ENCODE assay signal across 23 cellular contexts in the genomic region with DNA sequence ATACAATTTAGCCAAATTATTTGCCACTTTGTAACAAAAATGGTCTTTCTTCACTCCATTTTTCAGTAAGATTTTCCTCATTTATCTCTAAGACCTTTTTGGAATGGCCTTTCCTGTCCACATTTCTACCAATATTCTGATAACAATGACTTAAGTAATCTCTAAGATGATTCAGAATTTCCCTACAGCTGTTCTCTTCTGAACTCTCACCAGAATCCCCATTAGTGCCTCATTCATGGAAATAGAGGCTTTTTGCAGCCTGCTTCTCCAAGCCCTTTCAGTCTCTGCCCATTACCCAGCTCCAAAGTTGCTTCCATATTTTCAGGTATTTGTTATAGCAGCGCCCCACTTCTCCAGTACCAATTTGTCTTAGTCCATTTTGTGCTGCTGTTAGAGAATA.
"Had no signal": no experiment of that assay in that cellular context is flagged by ENCODE, and none has a peak within 500 bp of the region (broad histone marks: within the 10 kb centered on the region; RNA-seq: fewer than 3 reads in every experiment).

No MANE protein-coding gene starts in this region.

- ATAC-seq: activated naive CD8-positive, alpha-beta T cell treated with anti-CD3 and anti-CD28 coated beads, Interleukin-2, amount 50 U/mL, for 24 hours; activated T-helper 17 cell treated with anti-CD3 and anti-CD28 coated beads, Interleukin-2, amount 50 U/mL, for 72 hours; gastrocnemius medialis; natural killer cell; stimulated activated naive B cell treated with anti-CD40 and anti-IgM and Interleukin-4, amounts not matched to agents 10 μg/mL and 1 μg/mL and 100 μg/mL, for 72 hours had no signal

- H3K9me3 ChIP-seq: gastrocnemius medialis, tibial artery, uterus had no signal

- H3K27me3 Mint-ChIP-seq: activated naive CD8-positive, alpha-beta T cell treated with anti-CD3 and anti-CD28 coated beads, Interleukin-2, amount 50 U/mL, for 24 hours; activated T-helper 17 cell treated with anti-CD3 and anti-CD28 coated beads, Interleukin-2, amount 50 U/mL, for 72 hours; stimulated activated naive B cell treated with anti-CD40 and anti-IgM and Interleukin-4, amounts not matched to agents 10 μg/mL and 1 μg/mL and 100 μg/mL, for 72 hours had no signal

- H3K4me3 ChIP-seq: gastrocnemius medialis, skin epidermis, tibial artery, uterus had no signal

- H3K27ac ChIP-seq: gastrocnemius medialis, skin epidermis, tibial artery, uterus had no signal

- DNase-seq: activated CD4-positive, alpha-beta T cell treated with anti-CD3 and anti-CD28 coated beads, Interleukin-2, amount 50 U/mL, for 4 hours; activated CD4-positive, CD25-positive, alpha-beta regulatory T cell treated with anti-CD3 and anti-CD28 coated beads, Interleukin-2, amount 50 U/mL, for 72 hours; activated naive CD4-positive, alpha-beta T cell treated with anti-CD3 and anti-CD28 coated beads for 36 hours; activated naive CD8-positive, alpha-beta T cell treated with anti-CD3 and anti-CD28 coated beads, Interleukin-2, amount 50 U/mL, for 24 hours; caudate nucleus; cortex of kidney; effector CD8-positive, alpha-beta T cell; gastrocnemius medialis; hippocampal formation; kidney; mesenchymal stem cell; natural killer cell; posterior cingulate gyrus; retina; stimulated activated CD4-positive, alpha-beta T cell treated with anti-CD3 and anti-CD28 coated beads, Interleukin-15, amount 100 ng/mL, for 24 hours; stimulated activated CD4-positive, alpha-beta T cell treated with anti-CD3 and anti-CD28 coated beads, Interleukin-4, amount 100 ng/mL, for 1 hour; stimulated activated naive B cell treated with anti-CD40 and anti-IgM and Interleukin-4, amounts not matched to agents 10 μg/mL and 1 μg/mL and 100 μg/mL, for 72 hours; T-helper 1 cell; T1000; tibial artery; uterus had no signal

- H3K9me3 Mint-ChIP-seq: activated naive CD4-positive, alpha-beta T cell treated with anti-CD3 and anti-CD28 coated beads for 36 hours; activated naive CD8-positive, alpha-beta T cell treated with anti-CD3 and anti-CD28 coated beads, Interleukin-2, amount 50 U/mL, for 24 hours had no signal

- H3K4me3 Mint-ChIP-seq: activated naive CD4-positive, alpha-beta T cell treated with anti-CD3 and anti-CD28 coated beads for 36 hours; activated naive CD8-positive, alpha-beta T cell treated with anti-CD3 and anti-CD28 coated beads, Interleukin-2, amount 50 U/mL, for 24 hours; activated T-helper 17 cell treated with anti-CD3 and anti-CD28 coated beads, Interleukin-2, amount 50 U/mL, for 72 hours; natural killer cell; stimulated activated naive B cell treated with anti-CD40 and anti-IgM and Interleukin-4, amounts not matched to agents 10 μg/mL and 1 μg/mL and 100 μg/mL, for 72 hours had no signal

- H3K27ac Mint-ChIP-seq: activated naive CD4-positive, alpha-beta T cell treated with anti-CD3 and anti-CD28 coated beads for 36 hours; activated naive CD8-positive, alpha-beta T cell treated with anti-CD3 and anti-CD28 coated beads, Interleukin-2, amount 50 U/mL, for 24 hours; activated T-helper 17 cell treated with anti-CD3 and anti-CD28 coated beads, Interleukin-2, amount 50 U/mL, for 72 hours; natural killer cell; stimulated activated naive B cell treated with anti-CD40 and anti-IgM and Interleukin-4, amounts not matched to agents 10 μg/mL and 1 μg/mL and 100 μg/mL, for 72 hours had no signal

- H3K36me3 Mint-ChIP-seq: natural killer cell; stimulated activated naive B cell treated with anti-CD40 and anti-IgM and Interleukin-4, amounts not matched to agents 10 μg/mL and 1 μg/mL and 100 μg/mL, for 72 hours had no signal

- FAIRE-seq: kidney had no signal

- H3K4me1 Mint-ChIP-seq: activated naive CD8-positive, alpha-beta T cell treated with anti-CD3 and anti-CD28 coated beads, Interleukin-2, amount 50 U/mL, for 24 hours; activated T-helper 17 cell treated with anti-CD3 and anti-CD28 coated beads, Interleukin-2, amount 50 U/mL, for 72 hours; natural killer cell; stimulated activated naive B cell treated with anti-CD40 and anti-IgM and Interleukin-4, amounts not matched to agents 10 μg/mL and 1 μg/mL and 100 μg/mL, for 72 hours had no signal

- H3K27me3 ChIP-seq: gastrocnemius medialis, tibial artery had no signal

- H3K36me3 ChIP-seq: gastrocnemius medialis, tibial artery, uterus had no signal

- H3K4me1 ChIP-seq: gastrocnemius medialis, tibial artery, uterus had no signal
